10 cellular contexts compared by ENCODE assay signal in the genomic region with DNA sequence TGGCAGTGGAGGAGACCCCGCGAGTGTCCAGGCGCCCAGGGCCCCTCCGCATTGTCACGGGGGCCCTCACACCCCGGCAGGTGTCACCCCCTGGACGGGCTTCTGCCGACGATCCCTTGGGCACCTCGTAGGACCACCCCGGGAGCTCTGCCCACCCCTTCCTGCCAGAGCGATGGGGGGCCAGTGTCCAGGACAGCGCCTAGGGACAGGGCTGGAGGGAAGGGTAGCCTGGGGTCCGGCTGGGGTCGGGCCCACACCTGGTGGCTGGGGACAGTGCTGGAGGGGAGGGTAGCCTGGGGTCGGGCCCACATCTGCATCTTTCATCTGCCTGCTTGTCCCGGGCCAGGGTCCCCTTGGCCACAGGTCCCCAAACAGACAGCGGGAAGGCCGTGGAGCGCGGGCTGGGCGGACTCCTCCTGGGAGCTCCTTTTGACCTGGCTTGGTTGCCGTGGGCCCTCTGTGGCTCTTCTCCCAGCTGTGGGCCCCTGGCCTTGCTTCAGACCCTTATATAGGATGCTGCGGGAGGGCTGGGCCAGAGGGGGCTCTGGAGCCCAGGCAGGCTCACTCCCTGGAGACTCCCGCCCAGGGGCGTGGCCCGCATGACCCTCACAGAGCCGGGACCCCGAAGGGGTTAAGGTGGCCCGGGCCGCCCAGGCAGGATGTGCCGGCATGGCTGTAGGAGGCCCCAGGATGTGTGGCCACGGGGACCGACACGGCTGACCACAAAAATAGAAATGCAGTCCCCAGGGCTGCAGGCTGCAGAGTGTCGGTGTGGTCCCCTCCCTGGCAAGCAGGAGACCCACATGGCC.
DNase-seq lines count a peak whose midpoint lies in the region; ATAC-seq, FAIRE-seq and TF ChIP-seq lines count a peak whose summit lies in the region.
"Had no signal": no experiment of that assay in that cellular context is flagged by ENCODE, and none has a peak within 500 bp of the region (broad histone marks: within the 10 kb centered on the region; RNA-seq: fewer than 3 reads in every experiment).

No MANE protein-coding gene starts in this region.

- FAIRE-seq in pancreas (lab: Jason Lieb, UNC), result no peak

- peak; percentile 46 for DNase-seq in ELF-1 (ENCODE audit: low read depth, low spot score)
- DNase-seq in NCI-H146 treated with DMSO at 0.1 percent for 48 hours (lab: John Stamatoyannopoulos, UW; ENCODE audit: unreplicated experiment), result peak; percentile 11
- DNase-seq in glomerular visceral epithelial cell (ENCODE audit: extremely low spot score), result peak; percentile 12
- DNase-seq in pancreas, result peak in 3 of 6 donors; percentile 59 to 86 (median 70)
- DNase-seq: kidney glomerular epithelial cell, MG63 had no signal

- 17 to 19% methylated on average over 32 to 36 of the region's 36 CpGs for WGBS in pancreas, 2 donors

- H3K27me3 ChIP-seq in pancreas, result no peaks in the 10 kb centered on the region

- TF ChIP-seq CTCF in pancreas (IDR thresholded peaks at IDR 0.05), result no peak

- H3K4me1 ChIP-seq in pancreas, result peaks cover 0 to 14% (median 6%) of the 10 kb centered on the region in 3 donors

- H3K36me3 ChIP-seq in pancreas, result no peaks in the 10 kb centered on the region
- H3K36me3 ChIP-seq: MG63 had no signal

- ATAC-seq in pancreas, result peak in 2 of 4 donors; percentile 5 to 13
- no peak for ATAC-seq in HG03342 (IDR thresholded peaks at IDR 0.05; ENCODE audit: unreplicated experiment)
- ATAC-seq in GM21381 (IDR thresholded peaks at IDR 0.05; ENCODE audit: unreplicated experiment), result no peak
- ATAC-seq in GM18520 (IDR thresholded peaks at IDR 0.05; ENCODE audit: unreplicated experiment), result no peak
- no peak for ATAC-seq in HG02870 (IDR thresholded peaks at IDR 0.05; ENCODE audit: unreplicated experiment)

- H3K9me3 ChIP-seq in pancreas, result no peaks in the 10 kb centered on the region
- H3K9me3 ChIP-seq: MG63 had no signal

- H3K4me3 ChIP-seq in pancreas, result peak overlapping the region; percentile 36 to 61 (median 43)
- H3K4me3 ChIP-seq: MG63 had no signal

- peak overlapping the region; percentile 49 to 88 (median 67) for H3K27ac ChIP-seq in pancreas

- intact Hi-C loops in pancreas (cut with DNase I), result no loop called here
